38 cellular contexts compared by ENCODE assay signal in the genomic region with DNA sequence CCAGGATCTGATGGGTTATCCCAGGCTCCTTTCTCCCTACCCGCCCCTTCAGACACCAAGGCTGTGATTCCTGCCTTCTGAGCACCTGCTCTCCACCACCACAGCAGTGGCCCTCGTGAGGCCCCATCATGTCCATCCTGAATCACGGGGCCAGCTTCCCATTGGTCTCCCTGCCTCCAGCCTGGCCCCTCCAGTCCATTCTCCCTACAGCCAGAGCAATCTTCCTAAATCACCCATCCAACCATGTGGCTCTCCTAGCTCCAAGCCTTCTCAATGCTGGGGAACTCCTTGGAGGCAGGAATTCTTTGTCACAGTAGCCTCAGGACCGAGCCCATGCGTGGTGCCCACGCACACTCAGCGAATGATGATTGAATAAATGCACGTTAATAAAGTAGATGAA. TPM values are rescaled to one million over a fixed set of nuclear protein-coding genes. Genes with fewer than 3 reads are reported as not detected.
"Had no signal": no experiment of that assay in that cellular context is flagged by ENCODE, and none has a peak within 500 bp of the region (broad histone marks: within the 10 kb centered on the region; RNA-seq: fewer than 3 reads in every experiment).

No MANE protein-coding gene starts in this region.

- H3K9me3 ChIP-seq: adrenal gland, body of pancreas, breast epithelium had no signal

- H3K27ac Mint-ChIP-seq: activated B cell treated with CpG ODN at 0.5 μM for 24 hours; activated CD4-positive, alpha-beta memory T cell treated with anti-CD3 and anti-CD28 coated beads for 36 hours; activated CD4-positive, alpha-beta T cell treated with anti-CD3 and anti-CD28 coated beads, Interleukin-2, amount 10 ng/mL, durations not matched to agents 24 days and 14 days; activated CD8-positive, alpha-beta T cell treated with anti-CD3 and anti-CD28 coated beads for 36 hours; activated naive CD4-positive, alpha-beta T cell treated with anti-CD3 and anti-CD28 coated beads for 36 hours; activated naive CD4-positive, alpha-beta T cell treated with anti-CD3 and anti-CD28 coated beads, Interleukin-2, amount 50 U/mL, for 72 hours; activated naive CD8-positive, alpha-beta T cell treated with anti-CD3 and anti-CD28 coated beads for 36 hours; activated T-cell treated with anti-CD3 and anti-CD28 coated beads, Interleukin-2, amount 50 U/mL, for 72 hours; activated T-helper 1 cell treated with anti-CD3 and anti-CD28 coated beads, Interleukin-12 subunit alpha, Interleukin-12 subunit beta, Interleukin-2, Interleukin-4 antibody, amounts not matched to agents 30 ng/mL and 10 ng/mL and 1 ng/mL, durations not matched to agents 14 hours and 24 hours and 36 hours; activated T-helper 17 cell treated with anti-CD3 and anti-CD28 coated beads, Interleukin-2, amount 50 U/mL, for 72 hours; T-helper 1 cell treated with Interleukin-12 subunit alpha and Interleukin-12 subunit beta and Interleukin-4 antibody, amounts not matched to agents 30 μg/mL and 1 μg/mL, for 36 hours; T-helper 2 cell treated with Interferon-gamma antibody and Interleukin-4, amounts not matched to agents 5 μg/mL and 100 μg/mL, for 36 hours had no signal

- H3K4me1 ChIP-seq: adrenal gland, body of pancreas, breast epithelium had no signal

- H3K4me1 Mint-ChIP-seq: activated B cell treated with CpG ODN at 0.5 μM for 24 hours; activated T-helper 17 cell treated with anti-CD3 and anti-CD28 coated beads, Interleukin-2, amount 50 U/mL, for 72 hours had no signal

- H3K27ac ChIP-seq: adrenal gland, body of pancreas, brain microvascular endothelial cell, breast epithelium, VCaP had no signal

- FAIRE-seq: astrocyte, TTC549 had no signal

- H3K4me3 ChIP-seq: adrenal gland, body of pancreas, breast epithelium had no signal

- ATAC-seq: activated CD8-positive, alpha-beta T cell treated with anti-CD3 and anti-CD28 coated beads for 36 hours; activated naive CD4-positive, alpha-beta T cell treated with anti-CD3 and anti-CD28 coated beads, Interleukin-2, amount 50 U/mL, for 72 hours; activated T-cell treated with anti-CD3 and anti-CD28 coated beads, Interleukin-2, amount 50 U/mL, for 4 hours; activated T-cell treated with anti-CD3 and anti-CD28 coated beads, Interleukin-2, amount 50 U/mL, for 72 hours; activated T-helper 17 cell treated with anti-CD3 and anti-CD28 coated beads, Interleukin-2, amount 50 U/mL, for 72 hours; body of pancreas had no signal

- DNase-seq: activated B cell treated with CpG ODN at 0.5 μM for 24 hours; activated CD4-positive, alpha-beta memory T cell treated with anti-CD3 and anti-CD28 coated beads for 36 hours; activated CD4-positive, alpha-beta T cell treated with anti-CD3 and anti-CD28 coated beads for 4 hours; activated CD4-positive, alpha-beta T cell treated with anti-CD3 and anti-CD28 coated beads, Interleukin-2, amount 10 ng/mL, durations not matched to agents 24 days and 14 days; activated CD4-positive, alpha-beta T cell treated with anti-CD3 and anti-CD28 coated beads, Interleukin-2, amount 50 U/mL, for 1 hour; activated CD4-positive, alpha-beta T cell treated with anti-CD3 and anti-CD28 coated beads, Interleukin-2, amount 50 U/mL, for 4 hours; activated CD4-positive, CD25-positive, alpha-beta regulatory T cell treated with anti-CD3 and anti-CD28 coated beads, Interleukin-2, amount 50 U/mL, for 72 hours; activated CD8-positive, alpha-beta memory T cell treated with anti-CD3 and anti-CD28 coated beads, Interleukin-2, amount 50 U/mL, for 4 hours; activated CD8-positive, alpha-beta T cell treated with anti-CD3 and anti-CD28 coated beads for 36 hours; activated effector memory CD4-positive, alpha-beta T cell treated with anti-CD3 and anti-CD28 coated beads, Interleukin-2, amount 50 U/mL, for 16 hours; activated gamma-delta T cell treated with Interleukin-2 at 50 U/mL for 16 hours; activated naive CD4-positive, alpha-beta T cell; activated naive CD4-positive, alpha-beta T cell treated with anti-CD3 and anti-CD28 coated beads for 36 hours; activated naive CD4-positive, alpha-beta T cell treated with anti-CD3 and anti-CD28 coated beads, Interleukin-2, amount 50 U/mL, for 16 hours; activated naive CD8-positive, alpha-beta T cell treated with anti-CD3 and anti-CD28 coated beads for 36 hours; activated T-cell treated with anti-CD3 and anti-CD28 coated beads for 4 hours; activated T-cell treated with anti-CD3 and anti-CD28 coated beads, Interleukin-2, amount 50 U/mL, for 1 hour; activated T-cell treated with anti-CD3 and anti-CD28 coated beads, Interleukin-2, amount 50 U/mL, for 4 hours; activated T-cell treated with anti-CD3 and anti-CD28 coated beads, Interleukin-2, amount 50 U/mL, for 72 hours; adrenal gland; amniotic stem cell; aorta; body of pancreas; brain microvascular endothelial cell; central memory CD4-positive, alpha-beta T cell; T-helper 1 cell; T-helper 2 cell; T-helper 9 cell had no signal

- H3K4me3 Mint-ChIP-seq: activated B cell treated with CpG ODN at 0.5 μM for 24 hours; activated CD4-positive, alpha-beta memory T cell treated with anti-CD3 and anti-CD28 coated beads for 36 hours; activated CD4-positive, alpha-beta T cell treated with anti-CD3 and anti-CD28 coated beads, Interleukin-2, amount 10 ng/mL, durations not matched to agents 24 days and 14 days; activated CD8-positive, alpha-beta T cell treated with anti-CD3 and anti-CD28 coated beads for 36 hours; activated naive CD4-positive, alpha-beta T cell treated with anti-CD3 and anti-CD28 coated beads for 36 hours; activated naive CD8-positive, alpha-beta T cell treated with anti-CD3 and anti-CD28 coated beads for 36 hours; activated T-cell treated with anti-CD3 and anti-CD28 coated beads, Interleukin-2, amount 50 U/mL, for 4 hours; activated T-cell treated with anti-CD3 and anti-CD28 coated beads, Interleukin-2, amount 50 U/mL, for 72 hours; activated T-helper 1 cell treated with anti-CD3 and anti-CD28 coated beads, Interleukin-12 subunit alpha, Interleukin-12 subunit beta, Interleukin-2, Interleukin-4 antibody, amounts not matched to agents 30 ng/mL and 10 ng/mL and 1 ng/mL, durations not matched to agents 14 hours and 24 hours and 36 hours; activated T-helper 17 cell treated with anti-CD3 and anti-CD28 coated beads, Interleukin-2, amount 50 U/mL, for 72 hours; T-helper 1 cell treated with Interleukin-12 subunit alpha and Interleukin-12 subunit beta and Interleukin-4 antibody, amounts not matched to agents 30 μg/mL and 1 μg/mL, for 36 hours; T-helper 2 cell treated with Interferon-gamma antibody and Interleukin-4, amounts not matched to agents 5 μg/mL and 100 μg/mL, for 36 hours had no signal

- H3K9me3 Mint-ChIP-seq: activated CD8-positive, alpha-beta T cell treated with anti-CD3 and anti-CD28 coated beads for 36 hours had no signal

- H3K36me3 ChIP-seq: adrenal gland, brain microvascular endothelial cell, breast epithelium had no signal

- H3K27me3 ChIP-seq: body of pancreas, brain microvascular endothelial cell, breast epithelium had no signal

RNA-seq across cellular contexts. Expression of a gene that starts 8.9 kb away (rescaled TPM):
- total RNA-seq: activated B cell treated with CpG ODN at 0.5 μM for 24 hours; activated CD4-positive, alpha-beta memory T cell treated with anti-CD3 and anti-CD28 coated beads for 36 hours; activated CD4-positive, alpha-beta T cell treated with anti-CD3 and anti-CD28 coated beads, Interleukin-2, amount 10 ng/mL, durations not matched to agents 24 days and 14 days; activated CD8-positive, alpha-beta memory T cell treated with anti-CD3 and anti-CD28 coated beads for 36 hours; activated CD8-positive, alpha-beta T cell treated with anti-CD3 and anti-CD28 coated beads for 36 hours; activated naive CD4-positive, alpha-beta T cell treated with anti-CD3 and anti-CD28 coated beads for 36 hours; activated naive CD4-positive, alpha-beta T cell treated with anti-CD3 and anti-CD28 coated beads, Interleukin-2, amount 50 U/mL, for 72 hours; activated T-cell treated with anti-CD3 and anti-CD28 coated beads, Interleukin-2, amount 50 U/mL, for 4 hours; activated T-cell treated with anti-CD3 and anti-CD28 coated beads, Interleukin-2, amount 50 U/mL, for 72 hours; activated T-helper 17 cell treated with anti-CD3 and anti-CD28 coated beads, Interleukin-2, amount 50 U/mL, for 72 hours had no signal
